In the genomic region with DNA sequence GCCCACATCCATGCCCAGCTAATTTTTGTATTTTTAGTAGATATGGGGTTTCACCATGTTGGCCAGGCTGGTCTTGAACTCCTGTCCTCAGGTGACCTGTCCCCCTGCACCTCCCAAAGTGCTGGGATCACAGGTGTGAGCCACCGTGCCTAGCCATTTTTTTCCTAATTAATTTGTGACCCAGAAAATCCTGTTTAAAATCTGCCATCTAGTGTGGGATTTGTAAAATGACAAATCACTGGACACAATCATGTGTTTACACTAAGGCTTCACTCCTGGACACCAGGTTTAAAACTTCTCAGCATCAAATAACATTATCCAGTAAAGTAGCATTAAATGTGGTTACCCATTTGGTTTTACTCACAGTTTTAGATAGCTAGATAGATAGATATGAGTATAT, we compare ENCODE assay signal across 9 cellular contexts. TPM values are rescaled to one million over a fixed set of nuclear protein-coding genes. Genes with fewer than 3 reads are reported as not detected.
DNase-seq lines count a peak whose midpoint lies in the region; ATAC-seq, FAIRE-seq and TF ChIP-seq lines count a peak whose summit lies in the region.
"Had no signal": no experiment of that assay in that cellular context is flagged by ENCODE, and none has a peak within 500 bp of the region (broad histone marks: within the 10 kb centered on the region; RNA-seq: fewer than 3 reads in every experiment).

No MANE protein-coding gene starts in this region.

- no peaks in the 10 kb centered on the region for H3K27me3 ChIP-seq in WERI-Rb-1 (ENCODE audit: insufficient read depth, low read depth, severe bottlenecking)
- H3K27me3 ChIP-seq in HepG2 (ENCODE audit: control insufficient read depth in 1 of 2, insufficient read depth in 2 of 2, low read length in 2 of 2) = no peaks in the 10 kb centered on the region

- TF ChIP-seq POLR2A in HepG2 (IDR thresholded peaks at IDR 0.05; ENCODE audit: insufficient read depth in 1 of 2, low read depth in 2 of 2, low read length in 2 of 2) = no peak

- 0% methylated on average over 1 of the region's 1 CpG for WGBS in HepG2 (ENCODE audit: low lambda C conversion rate)

- DNase-seq in D721Med (ENCODE audit: insufficient read length, low spot score) (no peak), HFF-Myc (ENCODE audit: extremely low read depth, low read depth) (no peak), WERI-Rb-1 (no peak), HepG2 (ENCODE audit: low spot score) (peak; percentile 39), SHP77 treated with DMSO at 0.1 percent for 48 hours (lab: John Stamatoyannopoulos, UW) (no peak)
- no peak for DNase-seq in activated naive CD4-positive, alpha-beta T cell treated with anti-CD3 and anti-CD28 coated beads, Interleukin-2, amount 50 U/mL, for 16 hours
- DNase-seq: NCI-H1436 had no signal

- H3K79me2 ChIP-seq in HepG2 (ENCODE audit: insufficient read depth, low read length) = no peaks in the 10 kb centered on the region

- no peak overlapping the region for H2AFZ ChIP-seq in HepG2 (ENCODE audit: low read length)

- no peak overlapping the region for H3K9ac ChIP-seq in HepG2 (ENCODE audit: insufficient read depth, low read depth, low read length)

- H4K20me1 ChIP-seq in HepG2 (ENCODE audit: insufficient read depth, low read length) = no peaks in the 10 kb centered on the region

- TF ChIP-seq EP300 in HepG2 (IDR thresholded peaks at IDR 0.05; ENCODE audit: low read depth in 2 of 2, low read length in 2 of 2) = no peak
- TF ChIP-seq EP300 in HepG2 (CRISPR knock-in tag; IDR thresholded peaks at IDR 0.05; ENCODE audit: borderline replicate concordance) = no peak

- in situ Hi-C loops in HepG2 (cut with HindIII; ENCODE audit: extremely low pct_ligation_motif_present, low pct_unique_long_range_greater_than_20kb) = no loop called here

- no peak overlapping the region for H3K27ac ChIP-seq in WERI-Rb-1
- H3K27ac ChIP-seq in HepG2 (ENCODE audit: extremely low read length, insufficient read depth, low read length) = no peak overlapping the region

- H3K9me3 ChIP-seq in WERI-Rb-1 (ENCODE audit: severe bottlenecking) = no peaks in the 10 kb centered on the region
- no peaks in the 10 kb centered on the region for H3K9me3 ChIP-seq in HepG2 (ENCODE audit: low read length)

- ATAC-seq in HepG2 (peak; percentile 69), GM21723 (IDR thresholded peaks at IDR 0.05; ENCODE audit: unreplicated experiment) (no peak), GM18868 (IDR thresholded peaks at IDR 0.05; ENCODE audit: unreplicated experiment) (no peak)

- TF ChIP-seq RAD21 in HepG2 (CRISPR knock-in tag; IDR thresholded peaks at IDR 0.05) = peak; percentile 48

- BruUV-seq in HepG2 (replicated peaks; lab: Mats Ljungman, UMichigan) = no TSS peak

- POLR2A ChIA-PET in HepG2 (lab: Yijun Ruan, JAX) = interaction anchor here (1.2 to 1.7 kb wide), 2 partner anchors 19 to 35 kb away, joined by 3 to 7 read pairs; partner anchors contain the start of gene KDM4C

- peak; percentile 11 for FAIRE-seq in D721Med (lab: Jason Lieb, UNC)
- peak; percentile 56 for FAIRE-seq in HepG2 (lab: Jason Lieb, UNC)

- intact Hi-C loops in HepG2 (cut with micrococcal nuclease; ENCODE audit: unreplicated experiment) = loop anchor here (1.0 to 2.0 kb wide), 2 partner anchors 52 to 154 kb away; no protein-coding TSS in a partner anchor

- H3K4me1 ChIP-seq in HepG2 (ENCODE audit: insufficient read depth, low read length) = peaks cover 10% of the 10 kb centered on the region

- H3K4me3 ChIP-seq in HFF-Myc (replicated peaks; ENCODE audit: low read depth, low read length) (no peak overlapping the region), WERI-Rb-1 (ENCODE audit: low read depth, low read length) (no peak overlapping the region), HepG2 (replicated peaks in 1 of 3; ENCODE audit: insufficient read depth in 1 of 3, low read depth in 2 of 3, low read length in 3 of 3) (no peak overlapping the region)

- TF ChIP-seq CTCF in D721Med (IDR thresholded peaks at IDR 0.05; ENCODE audit: insufficient read depth, missing control alignments) (peak; percentile 39), HFF-Myc (IDR thresholded peaks at IDR 0.05; ENCODE audit: low read depth, low read length, missing control alignments) (peak; percentile 17), WERI-Rb-1 (IDR thresholded peaks at IDR 0.05; ENCODE audit: low read depth, low read length) (peak; percentile 18; the same call in 1 of the 2 replicates), HepG2 (CRISPR knock-in tag; IDR thresholded peaks at IDR 0.05) (peak; percentile 63)

- no peak overlapping the region for H3K4me2 ChIP-seq in HepG2 (ENCODE audit: low read depth, low read length)

- CTCF ChIA-PET in HepG2 (lab: Yijun Ruan, JAX; ENCODE audit: low intra/inter-chr PET ratio, low total read pairs) = interaction anchor here (1.1 to 1.3 kb wide), 2 partner anchors 154 to 385 kb away, joined by 3 to 5 read pairs; no protein-coding TSS in a partner anchor

- no peaks in the 10 kb centered on the region for H3K36me3 ChIP-seq in WERI-Rb-1
- no peaks in the 10 kb centered on the region for H3K36me3 ChIP-seq in HepG2 (replicated peaks in 1 of 2; ENCODE audit: control insufficient read depth in 1 of 2, insufficient read depth in 2 of 2, low read length in 2 of 2)

TF ChIP-seq in HepG2, 621 proteins besides CTCF, POLR2A, EP300 and RAD21 (continues in another document):
- TF ChIP-seq ZNF773 (CRISPR knock-in tag; IDR thresholded peaks at IDR 0.05; ENCODE audit: borderline replicate concordance) = no peak

RNA-seq across cellular contexts. Expression of gene KDM4C, which starts 18.6 kb away (rescaled TPM):
- total RNA-seq in HepG2 (2016; rRNA removed; fragmentation: Illumina TruSeq; extraction: Trizol) = 22.1 and 23.6 TPM in 2 replicates
- total RNA-seq in HepG2 (2016; cell fraction: cytosol; rRNA removed; fragmentation: Illumina TruSeq; extraction: Trizol; ENCODE audit: low read depth) = 20.8 and 22.8 TPM in 2 replicates
- total RNA-seq in HepG2 (2016; cell fraction: insoluble cytoplasmic fraction; rRNA removed; fragmentation: Illumina TruSeq; extraction: Trizol) = 21.8 and 24.7 TPM in 2 replicates
- 10.3 and 11.0 TPM in 2 replicates for total RNA-seq in HepG2 (2016; cell fraction: membrane; rRNA removed; fragmentation: Illumina TruSeq; extraction: Trizol)
- total RNA-seq in HepG2 (2016; cell fraction: nucleus; rRNA removed; fragmentation: Illumina TruSeq; extraction: Trizol) = 57.2 and 66.1 TPM in 2 replicates
- polyA plus RNA-seq in HepG2 (2011; rRNA removed) = 17.0 and 19.4 TPM in 2 replicates
- 11.7 and 13.8 TPM in 2 replicates for polyA plus RNA-seq in HepG2 (2011; cell fraction: cytosol; rRNA removed)
- polyA plus RNA-seq in HepG2 (2011; cell fraction: nucleus; rRNA removed) = 48.5 and 52.1 TPM in 2 replicates
- 16.3 and 20.3 TPM in 2 replicates for polyA plus RNA-seq in HepG2 (2012)
- polyA plus RNA-seq in HepG2 (2016; cell fraction: cytosol; fragmentation: Illumina TruSeq; extraction: Trizol; ENCODE audit: low read depth) = 1.3 and 2.9 TPM in 2 replicates
- polyA plus RNA-seq in HepG2 (2016; cell fraction: insoluble cytoplasmic fraction; fragmentation: Illumina TruSeq; extraction: Trizol; ENCODE audit: low read depth) = 17.0 and 17.2 TPM in 2 replicates
- polyA plus RNA-seq in HepG2 (2016; cell fraction: membrane; fragmentation: Illumina TruSeq; extraction: Trizol; ENCODE audit: low read depth) = 2.1 and 3.2 TPM in 2 replicates
- polyA plus RNA-seq in HepG2 (2016; cell fraction: nucleus; fragmentation: Illumina TruSeq; extraction: Trizol; ENCODE audit: insufficient read depth, low read depth) = 19.2 and 19.7 TPM in 2 replicates
- 41.5 and 98.3 TPM in 2 replicates for polyA minus RNA-seq in HepG2 (2011; rRNA and poly(A)+ RNA removed; ENCODE audit: low replicate concordance)
- 23.4 and 23.7 TPM in 2 replicates for polyA minus RNA-seq in HepG2 (2011; cell fraction: cytosol; rRNA and poly(A)+ RNA removed)
- polyA minus RNA-seq in HepG2 (2011; cell fraction: nucleus; rRNA and poly(A)+ RNA removed) = 263 and 268 TPM in 2 replicates
